Comparison of ENCODE assay signal across 17 cellular contexts in genomic region chr5:167792538-167792937, GRCh38.
"Had no signal": no experiment of that assay in that cellular context is flagged by ENCODE, and none has a peak within 500 bp of the region (broad histone marks: within the 10 kb centered on the region; RNA-seq: fewer than 3 reads in every experiment).

No MANE protein-coding gene starts in this region.

- DNase-seq: activated CD4-positive, alpha-beta memory T cell treated with anti-CD3 and anti-CD28 coated beads for 36 hours; activated CD4-positive, alpha-beta T cell treated with anti-CD3 and anti-CD28 coated beads for 4 hours; activated gamma-delta T cell treated with Interleukin-2 at 50 U/mL for 16 hours; activated T-cell treated with anti-CD3 and anti-CD28 coated beads for 4 hours; adrenal gland; central memory CD4-positive, alpha-beta T cell; colonic mucosa; head of caudate nucleus; islet precursor cell; lower lobe of right lung; midbrain; stimulated activated CD4-positive, alpha-beta T cell treated with anti-CD3 and anti-CD28 coated beads, Interleukin-2, amount 100 ng/mL, for 24 hours; stimulated activated naive CD4-positive, alpha-beta T cell treated with Interleukin-2 at 50 U/mL for 16 hours had no signal

- H3K4me1 ChIP-seq: adrenal gland, colonic mucosa, lower lobe of right lung, prostate gland, right atrium auricular region, thyroid gland had no signal

- H3K9me3 ChIP-seq: adrenal gland, colonic mucosa, lower lobe of right lung, prostate gland, right atrium auricular region, thyroid gland had no signal

- H3K27ac ChIP-seq: adrenal gland, colonic mucosa, lower lobe of right lung, prostate gland, right atrium auricular region, thyroid gland had no signal

- ATAC-seq: activated naive CD4-positive, alpha-beta T cell treated with anti-CD3 and anti-CD28 coated beads, Interleukin-2, amount 50 U/mL, for 72 hours; lower lobe of right lung had no signal

- H3K36me3 ChIP-seq: adrenal gland, colonic mucosa, lower lobe of right lung, prostate gland, right atrium auricular region, thyroid gland had no signal

- H3K4me3 ChIP-seq: adrenal gland, colonic mucosa, lower lobe of right lung, prostate gland, right atrium auricular region, thyroid gland had no signal

- H3K27me3 ChIP-seq: adrenal gland, colonic mucosa, right atrium auricular region, thyroid gland had no signal
